In the genomic region with DNA sequence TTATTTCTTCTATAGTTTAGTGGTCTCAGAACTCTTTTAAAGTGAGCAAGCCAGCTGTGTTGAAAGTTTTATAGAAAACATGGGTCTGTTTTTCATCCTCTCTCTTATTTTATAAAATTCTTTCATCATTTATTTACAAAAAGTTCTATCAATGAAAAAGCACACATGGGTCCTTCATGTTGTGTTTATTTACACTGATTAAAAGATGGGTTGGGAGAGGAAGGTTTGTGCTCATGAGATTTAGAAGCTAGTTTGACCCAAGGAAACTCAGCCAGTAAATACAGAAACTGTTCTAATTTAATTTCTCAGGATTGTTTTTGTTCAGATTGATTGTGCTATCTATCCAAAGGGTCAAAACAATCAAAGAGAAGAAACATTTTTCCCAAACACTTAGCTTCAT, we compare ENCODE assay signal across 24 cellular contexts.
DNase-seq lines count a peak whose midpoint lies in the region; ATAC-seq and TF ChIP-seq lines count a peak whose summit lies in the region.
"Had no signal": no experiment of that assay in that cellular context is flagged by ENCODE, and none has a peak within 500 bp of the region (broad histone marks: within the 10 kb centered on the region; RNA-seq: fewer than 3 reads in every experiment).

No MANE protein-coding gene starts in this region.

- intact Hi-C loops in left ventricle myocardium inferior (cut with micrococcal nuclease) = no loop called here
- intact Hi-C loops in Right ventricle myocardium inferior (cut with DNase I) = no loop called here
- intact Hi-C loops in tibial artery (cut with DNase I; ENCODE audit: low total_unique reads) = no loop called here
- intact Hi-C loops in vagina (cut with DNase I) = no loop called here

- H4K20me1 ChIP-seq in osteoblast (ENCODE audit: insufficient read depth, low read length) = no peaks in the 10 kb centered on the region
- H4K20me1 ChIP-seq: BLaER1 treated with 17β-estradiol and CSF1 and Interleukin-3, amounts not matched to agents 10 nM and 100 nM had no signal

- DNase-seq in left ventricle myocardium inferior (no peak), Right ventricle myocardium inferior (ENCODE audit: missing footprints) (no peak), osteoblast (ENCODE audit: insufficient read length, low spot score, missing footprints) (no peak), tibial artery (no peak), vagina (ENCODE audit: extremely low spot score in 2 of 2) (no peak), GM13977 (ENCODE audit: low spot score) (no peak)
- no peak for DNase-seq in activated naive CD4-positive, alpha-beta T cell treated with anti-CD3 and anti-CD28 coated beads, Interleukin-2, amount 50 U/mL, for 72 hours (ENCODE audit: low spot score in 2 of 2)
- DNase-seq: ACHN; AML-193; BE2C; CD4-positive, alpha-beta T cell; CD8-positive, alpha-beta memory T cell; DMS 273 treated with DMSO at 0.1 percent for 48 hours; DMS79; EL; GDM1; H9 had no signal

- peaks cover 0 to 3% of the 10 kb centered on the region in 2 donors for H3K9me3 Mint-ChIP-seq in activated naive CD4-positive, alpha-beta T cell treated with anti-CD3 and anti-CD28 coated beads, Interleukin-2, amount 50 U/mL, for 72 hours
- H3K9me3 Mint-ChIP-seq: CD14-positive monocyte; CD4-positive, alpha-beta T cell; CD8-positive, alpha-beta memory T cell; GM23338; H9 had no signal

- no peaks in the 10 kb centered on the region for H3K36me3 Mint-ChIP-seq in activated naive CD4-positive, alpha-beta T cell treated with anti-CD3 and anti-CD28 coated beads, Interleukin-2, amount 50 U/mL, for 72 hours
- H3K36me3 Mint-ChIP-seq: CD14-positive monocyte; CD8-positive, alpha-beta memory T cell had no signal

- ATAC-seq in Right ventricle myocardium inferior (no peak), GM21423 (IDR thresholded peaks at IDR 0.05; ENCODE audit: unreplicated experiment) (no peak)
- ATAC-seq in activated naive CD4-positive, alpha-beta T cell treated with anti-CD3 and anti-CD28 coated beads, Interleukin-2, amount 50 U/mL, for 72 hours = no peak
- ATAC-seq: GM12878, GM23338, HCT116 had no signal

- H3K4me2 ChIP-seq in osteoblast (ENCODE audit: insufficient read depth, low read length) = no peak overlapping the region
- H3K4me2 ChIP-seq: BLaER1 treated with 17β-estradiol and CSF1 and Interleukin-3, amounts not matched to agents 10 nM and 100 nM; GM23338 had no signal

- TF ChIP-seq POLR2A in vagina (IDR thresholded peaks at IDR 0.05) = no peak

- H3K36me3 ChIP-seq in left ventricle myocardium inferior (no peaks in the 10 kb centered on the region), osteoblast (ENCODE audit: insufficient read depth, low read length) (no peaks in the 10 kb centered on the region), tibial artery (no peaks in the 10 kb centered on the region), vagina (no peaks in the 10 kb centered on the region)
- H3K36me3 ChIP-seq: BE2C; BLaER1 treated with 17β-estradiol and CSF1 and Interleukin-3, amounts not matched to agents 10 nM and 100 nM had no signal

- H3K4me1 ChIP-seq in left ventricle myocardium inferior (peaks cover 37% of the 10 kb centered on the region), osteoblast (ENCODE audit: insufficient read depth, low read length) (peaks cover 44% of the 10 kb centered on the region), tibial artery (peaks cover 0 to 48% (median 19%) of the 10 kb centered on the region in 4 donors), vagina (peaks cover 32% of the 10 kb centered on the region)
- H3K4me1 ChIP-seq: BLaER1 treated with 17β-estradiol and CSF1 and Interleukin-3, amounts not matched to agents 10 nM and 100 nM had no signal

- no peaks in the 10 kb centered on the region for H3K9me3 ChIP-seq in left ventricle myocardium inferior (replicated peaks)
- H3K9me3 ChIP-seq in osteoblast (ENCODE audit: low read depth, low read length) = no peaks in the 10 kb centered on the region
- H3K9me3 ChIP-seq in tibial artery = no peaks in the 10 kb centered on the region
- no peaks in the 10 kb centered on the region for H3K9me3 ChIP-seq in vagina
- H3K9me3 ChIP-seq: BE2C; BLaER1 treated with 17β-estradiol and CSF1 and Interleukin-3, amounts not matched to agents 10 nM and 100 nM had no signal

- H3K27me3 ChIP-seq in left ventricle myocardium inferior (ENCODE audit: low read depth) (no peaks in the 10 kb centered on the region), osteoblast (ENCODE audit: insufficient read depth, low read length) (no peaks in the 10 kb centered on the region), tibial artery (no peaks in the 10 kb centered on the region), vagina (no peaks in the 10 kb centered on the region)
- H3K27me3 ChIP-seq: BE2C; BLaER1 treated with 17β-estradiol and CSF1 and Interleukin-3, amounts not matched to agents 10 nM and 100 nM had no signal

- H3K4me3 ChIP-seq in left ventricle myocardium inferior (no peak overlapping the region), osteoblast (ENCODE audit: insufficient read depth, low read length) (no peak overlapping the region), tibial artery (no peak overlapping the region), vagina (no peak overlapping the region)
- H3K4me3 ChIP-seq: BLaER1 treated with 17β-estradiol and CSF1 and Interleukin-3, amounts not matched to agents 10 nM and 100 nM; GM12878; GM23338 had no signal

- H3K79me2 ChIP-seq in osteoblast (ENCODE audit: insufficient read depth, low read length) = no peaks in the 10 kb centered on the region

- no peak for TF ChIP-seq CTCF in left ventricle myocardium inferior (IDR thresholded peaks at IDR 0.05; ENCODE audit: borderline replicate concordance)
- TF ChIP-seq CTCF in osteoblast (IDR thresholded peaks at IDR 0.05; ENCODE audit: extremely low read depth, low read depth, low read length) = no peak
- TF ChIP-seq CTCF in tibial artery (IDR thresholded peaks at IDR 0.05) = no peak
- no peak for TF ChIP-seq CTCF in vagina (IDR thresholded peaks at IDR 0.05)
- TF ChIP-seq CTCF in GM13977 (IDR thresholded peaks at IDR 0.05; ENCODE audit: extremely low read depth, insufficient read depth, missing control alignments) = no peak

- no peak overlapping the region for H2AFZ ChIP-seq in osteoblast (ENCODE audit: low read length)
- H2AFZ ChIP-seq: GM23338 had no signal

- in situ Hi-C loops in GM13977 (cut with MboI; ENCODE audit: low pct_unique_long_range_greater_than_20kb, low sequenced_read_pairs, unreplicated experiment) = no loop called here

- H3K27ac ChIP-seq in left ventricle myocardium inferior (replicated peaks) (peak overlapping the region; percentile 50), osteoblast (ENCODE audit: low read depth, low read length) (peak overlapping the region; percentile 32), tibial artery (peak overlapping the region; percentile 5 to 17), vagina (peak overlapping the region; percentile 62)
- H3K27ac ChIP-seq: 22Rv1; BLaER1 treated with 17β-estradiol and CSF1 and Interleukin-3, amounts not matched to agents 10 nM and 100 nM had no signal

- no peak overlapping the region for H3K27ac Mint-ChIP-seq in activated naive CD4-positive, alpha-beta T cell treated with anti-CD3 and anti-CD28 coated beads, Interleukin-2, amount 50 U/mL, for 72 hours
- H3K27ac Mint-ChIP-seq: CD14-positive monocyte; CD4-positive, alpha-beta T cell; CD8-positive, alpha-beta memory T cell; GM23338; H9 had no signal

Comparison
In these comparisons a context has a peak if more than half of its experiments do, and no peak if none do; other contexts are left out.
1. H3K27ac ChIP-seq: peak in every context shown above with its lines; median percentile 62 in vagina; 50 in left ventricle myocardium inferior; 32 in osteoblast; 11 in tibial artery.